Comparison of ENCODE assay signal across 20 cellular contexts in genomic region chr17:39408360-39408759, GRCh38. TPM values are rescaled to one million over a fixed set of nuclear protein-coding genes. Genes with fewer than 3 reads are reported as not detected.
A peak's percentile ranks its signal among the peaks of the same experiment; 100 is the strongest.
DNase-seq lines count a peak whose midpoint lies in the region; ATAC-seq and TF ChIP-seq lines count a peak whose summit lies in the region.
"Had no signal": no experiment of that assay in that cellular context is flagged by ENCODE, and none has a peak within 500 bp of the region (broad histone marks: within the 10 kb centered on the region; RNA-seq: fewer than 3 reads in every experiment).

No MANE protein-coding gene starts in this region.

- no peak for TF ChIP-seq POLR2A in heart left ventricle (IDR thresholded peaks at IDR 0.05)

- no peak for DNase-seq in activated CD8-positive, alpha-beta T cell treated with anti-CD3 and anti-CD28 coated beads for 36 hours
- no peak for DNase-seq in activated CD8-positive, alpha-beta T cell treated with anti-CD3 and anti-CD28 coated beads, Interleukin-2, amount 10 ng/mL, durations not matched to agents 7 days and 5 days
- DNase-seq in heart left ventricle (peak in 1 of 5 donors; percentile 10), cardiac septum (ENCODE audit: low spot score) (no peak), left ventricle myocardium superior (no peak)
- no peak for DNase-seq in activated CD4-positive, CD25-positive, alpha-beta regulatory T cell (lab: John Stamatoyannopoulos, UW)
- DNase-seq: 8988T; DMS53; GDM1; NCI-H1105; NCI-H146; NCI-H2029 treated with DMSO at 0.1 percent for 48 hours; NCI-H226; NCI-H524; NCI-H774; NK-92 treated with Interleukin-12 subunit alpha and Interleukin-12 subunit beta, amount 100 ng/mL, for 24 hours had no signal

- ATAC-seq in activated CD8-positive, alpha-beta T cell treated with anti-CD3 and anti-CD28 coated beads for 36 hours: no peak
- no peak for ATAC-seq in activated CD8-positive, alpha-beta T cell treated with anti-CD3 and anti-CD28 coated beads, Interleukin-2, amount 10 ng/mL, durations not matched to agents 7 days and 5 days
- ATAC-seq in heart left ventricle (peak; percentile 63 to 80 (median 70)), left ventricle myocardium superior (peak; percentile 85), GM18519 (IDR thresholded peaks at IDR 0.05; ENCODE audit: low FRiP score, unreplicated experiment) (no peak)

- intact Hi-C loops in activated CD8-positive, alpha-beta T cell treated with anti-CD3 and anti-CD28 coated beads for 36 hours (cut with micrococcal nuclease): loop anchor here (10.0 kb wide), 1 partner anchor 204 kb away; the partner anchor contains the start of gene RPL19
- intact Hi-C loops in heart left ventricle (cut with DNase I) (loop anchor here in 1 of 10 donors (10.0 kb wide), 1 partner anchor 134 kb away; no protein-coding TSS in a partner anchor), cardiac septum (cut with DNase I) (loop anchor here (10.0 kb wide), 1 partner anchor 134 kb away; no protein-coding TSS in a partner anchor), left ventricle myocardium superior (cut with micrococcal nuclease) (no loop called here)

- H3K27me3 ChIP-seq in heart left ventricle: no peaks in the 10 kb centered on the region

- no peaks in the 10 kb centered on the region for H3K27me3 Mint-ChIP-seq in activated CD8-positive, alpha-beta T cell treated with anti-CD3 and anti-CD28 coated beads for 36 hours
- H3K27me3 Mint-ChIP-seq in activated CD8-positive, alpha-beta T cell treated with anti-CD3 and anti-CD28 coated beads, Interleukin-2, amount 10 ng/mL, durations not matched to agents 7 days and 5 days (ENCODE audit: low read depth): no peaks in the 10 kb centered on the region
- H3K27me3 Mint-ChIP-seq: IgD-negative memory B cell had no signal

- 32 to 54% (median 47%) methylated on average over 2 of the region's 2 CpGs for WGBS in heart left ventricle, 4 donors

- H3K36me3 ChIP-seq in heart left ventricle: peaks cover under 1 to 86% (median 64%) of the 10 kb centered on the region in 9 donors

- no peaks in the 10 kb centered on the region for H3K9me3 ChIP-seq in heart left ventricle

- POLR2A ChIA-PET in activated CD8-positive, alpha-beta T cell treated with anti-CD3 and anti-CD28 coated beads for 36 hours (lab: Charles Lee): interaction anchor here (0.5 kb wide), 1 partner anchor 9 kb away, joined by 3 read pairs; no protein-coding TSS in a partner anchor
- POLR2A ChIA-PET in activated CD8-positive, alpha-beta T cell treated with anti-CD3 and anti-CD28 coated beads, Interleukin-2, amount 10 ng/mL, durations not matched to agents 7 days and 5 days (lab: Charles Lee): no interaction called here

- no peaks in the 10 kb centered on the region for H3K9me3 Mint-ChIP-seq in activated CD8-positive, alpha-beta T cell treated with anti-CD3 and anti-CD28 coated beads for 36 hours
- H3K9me3 Mint-ChIP-seq in activated CD8-positive, alpha-beta T cell treated with anti-CD3 and anti-CD28 coated beads, Interleukin-2, amount 10 ng/mL, durations not matched to agents 7 days and 5 days (ENCODE audit: insufficient read depth): no peaks in the 10 kb centered on the region
- H3K9me3 Mint-ChIP-seq: IgD-negative memory B cell had no signal

- peaks cover 0 to 9% (median 0%) of the 10 kb centered on the region in 12 donors for H3K4me1 ChIP-seq in heart left ventricle

- H3K4me1 Mint-ChIP-seq in activated CD8-positive, alpha-beta T cell treated with anti-CD3 and anti-CD28 coated beads for 36 hours (ENCODE audit: low read depth): peaks cover 34% of the 10 kb centered on the region
- peaks cover 19% of the 10 kb centered on the region for H3K4me1 Mint-ChIP-seq in activated CD8-positive, alpha-beta T cell treated with anti-CD3 and anti-CD28 coated beads, Interleukin-2, amount 10 ng/mL, durations not matched to agents 7 days and 5 days (ENCODE audit: low read depth)

- H3K4me3 Mint-ChIP-seq in activated CD8-positive, alpha-beta T cell treated with anti-CD3 and anti-CD28 coated beads for 36 hours: no peak overlapping the region
- no peak overlapping the region for H3K4me3 Mint-ChIP-seq in activated CD8-positive, alpha-beta T cell treated with anti-CD3 and anti-CD28 coated beads, Interleukin-2, amount 10 ng/mL, durations not matched to agents 7 days and 5 days

- peak overlapping the region; percentile 3 for H3K27ac Mint-ChIP-seq in activated CD8-positive, alpha-beta T cell treated with anti-CD3 and anti-CD28 coated beads for 36 hours
- no peak overlapping the region for H3K27ac Mint-ChIP-seq in activated CD8-positive, alpha-beta T cell treated with anti-CD3 and anti-CD28 coated beads, Interleukin-2, amount 10 ng/mL, durations not matched to agents 7 days and 5 days

- H3K4me3 ChIP-seq in heart left ventricle: no peak overlapping the region

- CTCF ChIA-PET in activated CD8-positive, alpha-beta T cell treated with anti-CD3 and anti-CD28 coated beads for 36 hours (lab: Charles Lee): no interaction called here
- CTCF ChIA-PET in activated CD8-positive, alpha-beta T cell treated with anti-CD3 and anti-CD28 coated beads, Interleukin-2, amount 10 ng/mL, durations not matched to agents 7 days and 5 days (lab: Charles Lee): no interaction called here

- H3K27ac ChIP-seq in heart left ventricle: peak overlapping the region in 1 of 12 donors; percentile 25
- H3K27ac ChIP-seq: C4-2B, RWPE1 had no signal

- TF ChIP-seq CTCF in activated CD8-positive, alpha-beta T cell treated with anti-CD3 and anti-CD28 coated beads for 36 hours (IDR thresholded peaks at IDR 0.05): no peak
- TF ChIP-seq CTCF in heart left ventricle (IDR thresholded peaks at IDR 0.05): no peak

- peaks cover 38% of the 10 kb centered on the region for H3K36me3 Mint-ChIP-seq in activated CD8-positive, alpha-beta T cell treated with anti-CD3 and anti-CD28 coated beads for 36 hours (ENCODE audit: low read depth)
- peaks cover 35% of the 10 kb centered on the region for H3K36me3 Mint-ChIP-seq in activated CD8-positive, alpha-beta T cell treated with anti-CD3 and anti-CD28 coated beads, Interleukin-2, amount 10 ng/mL, durations not matched to agents 7 days and 5 days (ENCODE audit: low read depth)

RNA-seq across cellular contexts. Expression of gene FBXL20, which starts 6.9 kb away (rescaled TPM):
- total RNA-seq in activated CD8-positive, alpha-beta T cell treated with anti-CD3 and anti-CD28 coated beads for 36 hours: 10 to 100 TPM; 17.7 to 19.1 TPM
- total RNA-seq in activated CD8-positive, alpha-beta T cell treated with anti-CD3 and anti-CD28 coated beads, Interleukin-2, amount 10 ng/mL, durations not matched to agents 7 days and 5 days: 10 to 100 TPM; 11.2 to 11.8 TPM
- total RNA-seq in heart left ventricle (10 to 100 TPM in 8 of 9 donors, 1 to 10 TPM in 1; 9.7 to 21.9 (median 15.3) TPM), cardiac septum (11.0 TPM), left ventricle myocardium superior (13.4 TPM)
- 1 to 10 TPM; 3.1 to 3.9 TPM for polyA plus RNA-seq in heart left ventricle

RNA-seq across cellular contexts. Expression of gene MED1, which starts 42.7 kb away (rescaled TPM):
- 10 to 100 TPM; 60.7 to 64.7 TPM for total RNA-seq in activated CD8-positive, alpha-beta T cell treated with anti-CD3 and anti-CD28 coated beads for 36 hours
- total RNA-seq in activated CD8-positive, alpha-beta T cell treated with anti-CD3 and anti-CD28 coated beads, Interleukin-2, amount 10 ng/mL, durations not matched to agents 7 days and 5 days: 10 to 100 TPM; 52.8 to 53.2 TPM
- total RNA-seq in heart left ventricle (10 to 100 TPM; 18.0 to 29.4 (median 20.8) TPM), cardiac septum (24.2 TPM), left ventricle myocardium superior (21.5 TPM)
- polyA plus RNA-seq in heart left ventricle: 10 to 100 TPM in 1 of 2 donors, 1 to 10 TPM in 1; 7.2 to 14.7 TPM

RNA-seq across cellular contexts. Expression of gene CDK12, which starts 52.9 kb away (rescaled TPM):
- total RNA-seq in activated CD8-positive, alpha-beta T cell treated with anti-CD3 and anti-CD28 coated beads for 36 hours: 10 to 100 TPM; 61.4 to 61.9 TPM
- 10 to 100 TPM; 77.5 TPM for total RNA-seq in activated CD8-positive, alpha-beta T cell treated with anti-CD3 and anti-CD28 coated beads, Interleukin-2, amount 10 ng/mL, durations not matched to agents 7 days and 5 days
- total RNA-seq in heart left ventricle (10 to 100 TPM; 15.8 to 34.3 (median 23.1) TPM), cardiac septum (29.1 TPM), left ventricle myocardium superior (20.2 TPM)
- 10 to 100 TPM in 1 of 2 donors, 1 to 10 TPM in 1; 7.0 to 12.6 TPM for polyA plus RNA-seq in heart left ventricle

Comparison
In these comparisons a context has a peak if more than half of its experiments do, and no peak if none do; other contexts are left out.
1. ATAC-seq: peak in heart left ventricle (4 of 4) and left ventricle myocardium superior (single experiment); none in activated CD8-positive, alpha-beta T cell treated with anti-CD3 and anti-CD28 coated beads for 36 hours (single experiment), activated CD8-positive, alpha-beta T cell treated with anti-CD3 and anti-CD28 coated beads, Interleukin-2, amount 10 ng/mL, durations not matched to agents 7 days and 5 days (single experiment) and GM18519 (single experiment).